ENCODE assay signal across 11 cellular contexts in genomic region chr10:78774999-78775711, GRCh38.
A peak's percentile ranks its signal among the peaks of the same experiment; 100 is the strongest.
DNase-seq lines count a peak whose midpoint lies in the region; FAIRE-seq and TF ChIP-seq lines count a peak whose summit lies in the region.
"Had no signal": no experiment of that assay in that cellular context is flagged by ENCODE, and none has a peak within 500 bp of the region (broad histone marks: within the 10 kb centered on the region; RNA-seq: fewer than 3 reads in every experiment).

No MANE protein-coding gene starts in this region.

- H3K4me1 ChIP-seq in H1 (replicated peaks in 1 of 4; ENCODE audit: control insufficient read depth in 3 of 4, insufficient read depth in 4 of 4, low read length in 3 of 4), result peaks cover 0 to 10% (median 2%) of the 10 kb centered on the region in 4 experiments; a peak in 3 of 7 replicates

- H3K27me3 Mint-ChIP-seq in nephron progenitor cell (ENCODE audit: low read depth, poor library complexity), result peaks cover under 1% of the 10 kb centered on the region
- H3K27me3 Mint-ChIP-seq: B cell had no signal

- no peaks in the 10 kb centered on the region for H3K9me3 Mint-ChIP-seq in nephron progenitor cell
- H3K9me3 Mint-ChIP-seq: natural killer cell had no signal

- peak; percentile 23 for DNase-seq in AG04450 (ENCODE audit: low read depth, low spot score)
- DNase-seq in NCI-H2029 (lab: John Stamatoyannopoulos, UW), result peak; percentile 68
- DNase-seq in H1 (ENCODE audit: low read depth in 1 of 2, low spot score in 2 of 2), result no peak
- DNase-seq in nephron progenitor cell, result peak; percentile 37
- DNase-seq in erythroblast (lab: John Stamatoyannopoulos, UW), result no peak
- DNase-seq in Ammon's horn (ENCODE audit: low spot score), result no peak
- no peak for DNase-seq in HPDE6-E6E7 (ENCODE audit: extremely low spot score)
- no peak for DNase-seq in activated CD4-positive, alpha-beta T cell treated with anti-CD3 and anti-CD28 coated beads for 4 hours
- DNase-seq: natural killer cell had no signal

- H4K20me1 ChIP-seq in H1 (replicated peaks in 1 of 2; ENCODE audit: control insufficient read depth in 1 of 2, insufficient read depth in 2 of 2, low read length in 2 of 2), result no peaks in the 10 kb centered on the region

- 0 out of 2 replicates have a peak overlapping the region, but pooled peaks have one; percentile 9 for H2BK12ac ChIP-seq in H1 (ENCODE audit: low read depth, low read length)

- no peak overlapping the region; the same call in 1 of the 2 replicates for H3K18ac ChIP-seq in H1 (ENCODE audit: extremely low read depth, low read length)

- TF ChIP-seq CTCF in AG04450 (IDR thresholded peaks at IDR 0.05; ENCODE audit: low read depth, low read length) (no peak), H1 (IDR thresholded peaks at IDR 0.05; ENCODE audit: control extremely low read depth in 1 of 3, insufficient read depth in 1 of 3, low read depth in 1 of 3, low read length in 3 of 3) (no peak), nephron progenitor cell (IDR thresholded peaks at IDR 0.05) (no peak)

- H4K91ac ChIP-seq in H1 (replicated peaks; ENCODE audit: insufficient read length, low read length), result no peak overlapping the region

- CTCF ChIA-PET in AG04450 (lab: Charles Lee) (no interaction called here), H1 (lab: Charles Lee; ENCODE audit: partially characterized antibody) (interaction anchor here (0.7 to 1.1 kb wide), 4 partner anchors 27 to 544 kb away, joined by 3 read pairs; no protein-coding TSS in a partner anchor)

- H4K5ac ChIP-seq in H1 (ENCODE audit: insufficient read length, low read depth, low read length), result peak overlapping the region; percentile 12

- no peak overlapping the region for H3K9ac ChIP-seq in H1 (replicated peaks in 1 of 4; ENCODE audit: extremely low read depth in 1 of 4, low read depth in 3 of 4, low read length in 3 of 4)

- no peak overlapping the region for H2AFZ ChIP-seq in H1 (ENCODE audit: low read length)

- no peaks in the 10 kb centered on the region for H3K79me2 ChIP-seq in H1 (ENCODE audit: control insufficient read depth in 1 of 2, insufficient read depth in 2 of 2, low read length in 2 of 2)

- POLR2A ChIA-PET in AG04450 (lab: Yijun Ruan, JAX) (no interaction called here), H1 (lab: Charles Lee; ENCODE audit: partially characterized antibody) (no interaction called here)

- H3K4ac ChIP-seq in H1 (replicated peaks; ENCODE audit: insufficient read length, low read depth, low read length), result no peak overlapping the region

- 92% methylated on average over 13 of the region's 14 CpGs; no CpG with 5 or more reads in 1 of the 2 experiments for WGBS in H1 (ENCODE audit: extremely low coverage in 1 of 2, insufficient coverage in 1 of 2, insufficient read length in 1 of 2, insufficient replicate concordance in 2 of 2, low coverage in 1 of 2, low lambda C conversion rate in 2 of 2, missing lambda C conversion rate in 1 of 2), 2 experiments

- H4K8ac ChIP-seq in H1 (ENCODE audit: extremely low read depth, insufficient read depth, low read length), result no peak overlapping the region; the same call in 1 of the 2 replicates

- H3K36me3 Mint-ChIP-seq in nephron progenitor cell (ENCODE audit: low read depth), result no peaks in the 10 kb centered on the region
- H3K36me3 Mint-ChIP-seq: natural killer cell had no signal

- H3K27me3 ChIP-seq in AG04450 (ENCODE audit: control insufficient read depth, insufficient read depth, low read length) (peaks cover 2% of the 10 kb centered on the region), H1 (replicated peaks in 1 of 4; ENCODE audit: control insufficient read depth in 3 of 4, extremely low read depth in 1 of 4, insufficient read depth in 3 of 4, low read length in 3 of 4) (no peaks in the 10 kb centered on the region; a peak in 2 of 7 replicates)

- no peak overlapping the region for H3K56ac ChIP-seq in H1 (replicated peaks; ENCODE audit: insufficient read length, low read depth, low read length)

- H3K4me3 ChIP-seq in AG04450 (ENCODE audit: low read depth, low read length), result no peak overlapping the region
- H3K4me3 ChIP-seq in H1 (ENCODE audit: extremely low read depth in 1 of 4, insufficient read depth in 2 of 4, low read depth in 3 of 4, low read length in 4 of 4), result no peak overlapping the region

- H3K4me2 ChIP-seq in H1 (ENCODE audit: insufficient read depth in 1 of 2, low read depth in 2 of 2, low read length in 2 of 2), result no peak overlapping the region

- H3K4me3 Mint-ChIP-seq in nephron progenitor cell, result no peak overlapping the region
- H3K4me3 Mint-ChIP-seq: B cell, natural killer cell had no signal

- no peak for TF ChIP-seq RAD21 in H1 (IDR thresholded peaks at IDR 0.05 in 1 of 2, conservative IDR thresholded peaks at IDR 0.05 in 1 of 2; ENCODE audit: low read depth in 2 of 2, low read length in 2 of 2)

- no peaks in the 10 kb centered on the region for H3K36me3 ChIP-seq in H1 (ENCODE audit: control insufficient read depth in 2 of 4, insufficient read depth in 4 of 4, low read length in 3 of 4)

- peaks cover 64% of the 10 kb centered on the region for H3K4me1 Mint-ChIP-seq in nephron progenitor cell
- H3K4me1 Mint-ChIP-seq: B cell, natural killer cell had no signal

- no peak overlapping the region for H3K23ac ChIP-seq in H1 (ENCODE audit: insufficient read length)

- H2BK15ac ChIP-seq in H1 (ENCODE audit: low read length), result no peak overlapping the region

- H3K27ac Mint-ChIP-seq in nephron progenitor cell, result peak overlapping the region; percentile 90
- H3K27ac Mint-ChIP-seq: B cell, natural killer cell had no signal

- H2AK5ac ChIP-seq in H1 (ENCODE audit: low read depth, low read length), result no peak overlapping the region

- H3K14ac ChIP-seq in H1 (ENCODE audit: insufficient read length), result no peak overlapping the region

- H3K23me2 ChIP-seq in H1 (ENCODE audit: low read depth, low read length), result no peaks in the 10 kb centered on the region

- H3K27ac ChIP-seq in AG04450 (ENCODE audit: low read depth, low read length), result no peak overlapping the region
- no peak overlapping the region for H3K27ac ChIP-seq in H1 (ENCODE audit: low read depth, low read length)

- no peak overlapping the region for H2BK120ac ChIP-seq in H1 (replicated peaks; ENCODE audit: low read depth, low read length)

- no peaks in the 10 kb centered on the region for H3K79me1 ChIP-seq in H1 (ENCODE audit: low read depth, low read length)

- FAIRE-seq in H1 (lab: Jason Lieb, UNC), result no peak
- FAIRE-seq: GM12892 had no signal

- TF ChIP-seq EP300 in H1 (IDR thresholded peaks at IDR 0.05; ENCODE audit: borderline replicate concordance in 1 of 2, low read depth in 2 of 2, low read length in 2 of 2), result no peak

- H2BK20ac ChIP-seq in H1 (ENCODE audit: low read length), result no peak overlapping the region

- H3K9me3 ChIP-seq in AG04450 (ENCODE audit: control insufficient read depth, insufficient read depth, low read length) (no peaks in the 10 kb centered on the region), H1 (ENCODE audit: insufficient read depth in 2 of 2, low read depth in 1 of 2, low read length in 1 of 2) (no peaks in the 10 kb centered on the region)

- H2BK5ac ChIP-seq in H1 (ENCODE audit: low read depth, low read length), result no peak overlapping the region

- TF ChIP-seq POLR2A in H1 (IDR thresholded peaks at IDR 0.05; ENCODE audit: control extremely low read depth in 1 of 2, low read depth in 2 of 2, low read length in 2 of 2), result no peak
- TF ChIP-seq POLR2A in erythroblast (IDR thresholded peaks at IDR 0.05; ENCODE audit: low read length), result no peak

TF ChIP-seq in H1, 55 proteins besides CTCF, POLR2A, EP300 and RAD21:
- TF ChIP-seq NRF1 (IDR thresholded peaks at IDR 0.05; ENCODE audit: low read depth, low read length) (no peak), GTF2F1 (IDR thresholded peaks at IDR 0.05; ENCODE audit: borderline replicate concordance, low read depth, low read length) (no peak), ATF2 (IDR thresholded peaks at IDR 0.05; ENCODE audit: low read length) (no peak), SP4 (IDR thresholded peaks at IDR 0.05; ENCODE audit: low read length) (no peak), RFX5 (IDR thresholded peaks at IDR 0.05; ENCODE audit: borderline replicate concordance, low read depth, low read length) (no peak), BACH1 (IDR thresholded peaks at IDR 0.05; ENCODE audit: low read length) (no peak), JUN (IDR thresholded peaks at IDR 0.05; ENCODE audit: low read depth, low read length) (no peak), SUZ12 (IDR thresholded peaks at IDR 0.05; ENCODE audit: low read length) (no peak), GABPA (IDR thresholded peaks at IDR 0.05; ENCODE audit: borderline replicate concordance, insufficient read depth, low read length) (no peak), HDAC2 (IDR thresholded peaks at IDR 0.05; ENCODE audit: borderline replicate concordance in 1 of 2, low read depth in 2 of 2, low read length in 2 of 2) (no peak), POLR2AphosphoS5 (IDR thresholded peaks at IDR 0.05; ENCODE audit: low read depth, low read length) (no peak), EZH2 (IDR thresholded peaks at IDR 0.05; ENCODE audit: low read depth, low read length, severe bottlenecking) (no peak), ATF3 (IDR thresholded peaks at IDR 0.05; ENCODE audit: insufficient read depth, low read depth, low read length) (no peak), SIX5 (IDR thresholded peaks at IDR 0.05; ENCODE audit: low read depth, low read length) (no peak)
- TF ChIP-seq, protein P1, sequence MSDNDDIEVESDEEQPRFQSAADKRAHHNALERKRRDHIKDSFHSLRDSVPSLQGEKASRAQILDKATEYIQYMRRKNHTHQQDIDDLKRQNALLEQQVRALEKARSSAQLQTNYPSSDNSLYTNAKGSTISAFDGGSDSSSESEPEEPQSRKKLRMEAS (IDR thresholded peaks at IDR 0.05), result no peak

Comparison
In these comparisons a context has a peak if more than half of its experiments do, and no peak if none do; other contexts are left out.
1. DNase-seq: peak in AG04450 (single experiment), NCI-H2029 (single experiment) and nephron progenitor cell (single experiment); none in H1 (0 of 2), erythroblast (0 of 2), Ammon's horn (single experiment), HPDE6-E6E7 (single experiment) and activated CD4-positive, alpha-beta T cell treated with anti-CD3 and anti-CD28 coated beads for 4 hours (0 of 2).